8 cellular contexts compared by ENCODE assay signal in genomic region chr19:40689339-40690049, GRCh38. TPM values are rescaled to one million over a fixed set of nuclear protein-coding genes. Genes with fewer than 3 reads are reported as not detected.
DNase-seq lines count a peak whose midpoint lies in the region; ATAC-seq lines count a peak whose summit lies in the region.

No MANE protein-coding gene starts in this region.

- H2AK5ac ChIP-seq in mesendoderm (ENCODE audit: low read length): peak overlapping the region; percentile 59

- H4K20me1 ChIP-seq in BLaER1 treated with 17β-estradiol and CSF1 and Interleukin-3, amounts not matched to agents 10 nM and 100 nM: peaks cover 0 to 20% (median 0%) of the 10 kb centered on the region in 11 experiments; a peak in 4 of 22 replicates
- H4K20me1 ChIP-seq in Karpas-422 (ENCODE audit: insufficient read depth, low read depth, low read length): peaks cover 15% of the 10 kb centered on the region; the same call in 1 of the 2 replicates

- H3K56ac ChIP-seq in mesendoderm (ENCODE audit: low read length): peak overlapping the region; percentile 95

- H2BK120ac ChIP-seq in mesendoderm (ENCODE audit: low read depth, low read length): no peak overlapping the region

- H3K4ac ChIP-seq in mesendoderm (ENCODE audit: low read depth, low read length): no peak overlapping the region

- peaks cover 38% of the 10 kb centered on the region for H3K79me2 ChIP-seq in Karpas-422 (ENCODE audit: low read length)
- H3K79me2 ChIP-seq in mesendoderm (ENCODE audit: control insufficient read depth, insufficient read depth, low read length): peaks cover 12% of the 10 kb centered on the region

- no peaks in the 10 kb centered on the region for H3K9me3 Mint-ChIP-seq in central memory CD8-positive, alpha-beta T cell

- H3K27ac Mint-ChIP-seq in central memory CD8-positive, alpha-beta T cell (ENCODE audit: low read depth): no peak overlapping the region

- H4K8ac ChIP-seq in mesendoderm (ENCODE audit: low read depth, low read length): no peak overlapping the region

- no peaks in the 10 kb centered on the region for H3K9me2 ChIP-seq in Karpas-422 (replicated peaks; ENCODE audit: insufficient read depth, low read length)

- no peaks in the 10 kb centered on the region for H3K9me3 ChIP-seq in BLaER1 treated with 17β-estradiol and CSF1 and Interleukin-3, amounts not matched to agents 10 nM and 100 nM (replicated peaks in 1 of 11)
- H3K9me3 ChIP-seq in Karpas-422 (ENCODE audit: low read length): no peaks in the 10 kb centered on the region

- peak overlapping the region; percentile 94 for H3K23ac ChIP-seq in mesendoderm (ENCODE audit: low read length)

- peaks cover 18% of the 10 kb centered on the region for H3K79me1 ChIP-seq in mesendoderm (ENCODE audit: low read length)

- H3K4me3 ChIP-seq in BLaER1 treated with 17β-estradiol and CSF1 and Interleukin-3, amounts not matched to agents 10 nM and 100 nM: peak overlapping the region; percentile 54 to 80 (median 74)
- H3K4me3 ChIP-seq in Karpas-422 (ENCODE audit: low read length) (peak overlapping the region; percentile 97), mesendoderm (ENCODE audit: low read length) (peak overlapping the region; percentile 78)

- H3K27ac ChIP-seq in BLaER1 treated with 17β-estradiol and CSF1 and Interleukin-3, amounts not matched to agents 10 nM and 100 nM: peak overlapping the region in 10 of 11 experiments; percentile 46 to 93 (median 82); a peak in 20 of 22 replicates
- peak overlapping the region; percentile 90 for H3K27ac ChIP-seq in Karpas-422 (ENCODE audit: low read length)
- no peak overlapping the region for H3K27ac ChIP-seq in mesendoderm (ENCODE audit: low read depth, low read length)

- H4K5ac ChIP-seq in mesendoderm (ENCODE audit: low read length): no peak overlapping the region

- peaks cover 27 to 45% (median 38%) of the 10 kb centered on the region in 10 experiments for H3K4me1 ChIP-seq in BLaER1 treated with 17β-estradiol and CSF1 and Interleukin-3, amounts not matched to agents 10 nM and 100 nM
- H3K4me1 ChIP-seq in Karpas-422 (ENCODE audit: low read length): peaks cover 63% of the 10 kb centered on the region
- peaks cover 1% of the 10 kb centered on the region for H3K4me1 ChIP-seq in mesendoderm (ENCODE audit: control insufficient read depth, low read depth, low read length)

- H3K27me3 Mint-ChIP-seq in central memory CD8-positive, alpha-beta T cell: no peaks in the 10 kb centered on the region

- H3K9ac ChIP-seq in BLaER1 treated with 17β-estradiol and CSF1 and Interleukin-3, amounts not matched to agents 10 nM and 100 nM: peak overlapping the region; percentile 77 to 88 (median 85)
- H3K9ac ChIP-seq in Karpas-422 (ENCODE audit: low read length): peak overlapping the region; percentile 99
- peak overlapping the region; percentile 90 for H3K9ac ChIP-seq in mesendoderm (ENCODE audit: low read length)

- no peak overlapping the region for H2AFZ ChIP-seq in Karpas-422 (ENCODE audit: low read length)

- peak overlapping the region; percentile 95 to 100 (median 98) for H3K4me2 ChIP-seq in BLaER1 treated with 17β-estradiol and CSF1 and Interleukin-3, amounts not matched to agents 10 nM and 100 nM
- H3K4me2 ChIP-seq in Karpas-422 (ENCODE audit: low read depth, low read length, poor library complexity, severe bottlenecking) (peak overlapping the region; percentile 78), mesendoderm (ENCODE audit: low read length) (peak overlapping the region; percentile 97)

- no CpG with 5 or more reads among the region's 18 CpGs for WGBS in mesendoderm (ENCODE audit: extremely low coverage, insufficient coverage, low lambda C conversion rate)

- ATAC-seq in central memory CD8-positive, alpha-beta T cell (replicated peaks; ENCODE audit: extremely low read depth, poor library complexity, severe bottlenecking): no peak
- ATAC-seq in GM21390 (IDR thresholded peaks at IDR 0.05; ENCODE audit: unreplicated experiment) (no peak), GM18517 (IDR thresholded peaks at IDR 0.05; ENCODE audit: unreplicated experiment) (no peak)

- peak overlapping the region; percentile 43 for H2BK5ac ChIP-seq in mesendoderm (ENCODE audit: low read length)

- H3K18ac ChIP-seq in mesendoderm (ENCODE audit: low read length): no peak overlapping the region

- H3K36me3 ChIP-seq in BLaER1 treated with 17β-estradiol and CSF1 and Interleukin-3, amounts not matched to agents 10 nM and 100 nM: peaks cover 10 to 38% (median 23%) of the 10 kb centered on the region in 11 experiments; a peak in 21 of 22 replicates
- peaks cover 18% of the 10 kb centered on the region for H3K36me3 ChIP-seq in Karpas-422 (ENCODE audit: insufficient read depth, low read length)
- peaks cover 5% of the 10 kb centered on the region for H3K36me3 ChIP-seq in mesendoderm (ENCODE audit: control insufficient read depth, insufficient read depth, low read length)

- H3K36me3 Mint-ChIP-seq in central memory CD8-positive, alpha-beta T cell (ENCODE audit: insufficient read depth): peaks cover 3% of the 10 kb centered on the region

- no peaks in the 10 kb centered on the region for H3K27me3 ChIP-seq in BLaER1 treated with 17β-estradiol and CSF1 and Interleukin-3, amounts not matched to agents 10 nM and 100 nM
- H3K27me3 ChIP-seq in Karpas-422 (ENCODE audit: low read length) (no peaks in the 10 kb centered on the region), mesendoderm (ENCODE audit: insufficient read depth, low read length, poor library complexity) (no peaks in the 10 kb centered on the region)

- H3K4me1 Mint-ChIP-seq in central memory CD8-positive, alpha-beta T cell: peaks cover 5% of the 10 kb centered on the region

- peak overlapping the region; percentile 31 for H3K4me3 Mint-ChIP-seq in central memory CD8-positive, alpha-beta T cell

- no peak overlapping the region for H2BK15ac ChIP-seq in mesendoderm (replicated peaks; ENCODE audit: low read depth)

- peak; percentile 68 for DNase-seq in Karpas-422
- no peak for DNase-seq in central memory CD8-positive, alpha-beta T cell (ENCODE audit: low spot score in 2 of 2)
- DNase-seq in mesendoderm: peak; percentile 46
- no peak for DNase-seq in NCI-H1436 (lab: John Stamatoyannopoulos, UW)
- no peak for DNase-seq in AG08396 (ENCODE audit: low spot score)

RNA-seq across cellular contexts. Expression of gene NUMBL, which starts 1.0 kb away (rescaled TPM):
- 26.9 and 33.8 TPM in 2 replicates for total RNA-seq in Karpas-422 (2014; rRNA removed; shearing (Covaris generic); ENCODE audit: low replicate concordance)
- 11.9 TPM for polyA plus RNA-seq in mesendoderm (2013, experiment 1 of 2)
- 11.9 TPM for polyA plus RNA-seq in mesendoderm (2013, experiment 2 of 2)

RNA-seq across cellular contexts. Expression of gene COQ8B, which starts 27.2 kb away (rescaled TPM):
- total RNA-seq in Karpas-422 (2014; rRNA removed; shearing (Covaris generic); ENCODE audit: low replicate concordance): 31.3 and 58.0 TPM in 2 replicates
- polyA plus RNA-seq in mesendoderm (2013, experiment 1 of 2): 10.3 TPM
- polyA plus RNA-seq in mesendoderm (2013, experiment 2 of 2): 11.1 TPM

RNA-seq across cellular contexts. Expression of gene ITPKC, which starts 27.4 kb away (rescaled TPM):
- 5.9 and 9.2 TPM in 2 replicates for total RNA-seq in Karpas-422 (2014; rRNA removed; shearing (Covaris generic); ENCODE audit: low replicate concordance)
- 4.8 TPM for polyA plus RNA-seq in mesendoderm (2013, experiment 1 of 2)
- 4.6 TPM for polyA plus RNA-seq in mesendoderm (2013, experiment 2 of 2)

Comparison
In these comparisons a context has a peak if more than half of its experiments do, and no peak if none do; other contexts are left out.
1. DNase-seq: peak in Karpas-422 (single experiment) and mesendoderm (single experiment); none in central memory CD8-positive, alpha-beta T cell (0 of 2), NCI-H1436 (single experiment) and AG08396 (single experiment).
2. Peak in every context shown above with its lines, with median percentiles within 50 percentile points of each other: H3K4me2 ChIP-seq, H3K4me3 ChIP-seq and H3K9ac ChIP-seq.